In genomic region chr9:61853624-61854261, GRCh38 we compare ENCODE assay signal across 7 cellular contexts.
DNase-seq lines count a peak whose midpoint lies in the region; ATAC-seq lines count a peak whose summit lies in the region.
"Not testable (repeated sequence)": the region's sequence is repeated elsewhere in the genome, so short reads cannot be mapped to it uniquely, and the experiment has no call there.

No MANE protein-coding gene starts in this region.

- H3K36me3 Mint-ChIP-seq in T-cell; effector memory CD8-positive, alpha-beta T cell (ENCODE audit: insufficient read depth); natural killer cell treated with Interleukin-12 subunit alpha and Interleukin-12 subunit beta and Interleukin-15 and Interleukin-18, amount 100 ng/mL, for 72 hours: not testable (repeated sequence)

- peak; percentile 32 to 85 (median 74) for DNase-seq in T-cell
- DNase-seq in activated T-cell treated with anti-CD3 and anti-CD28 coated beads for 48 hours (ENCODE audit: low read depth): peak; percentile 87
- DNase-seq in effector memory CD8-positive, alpha-beta T cell: peak; percentile 63 to 87 (median 65)
- peak; percentile 93 for DNase-seq in natural killer cell treated with Interleukin-12 subunit alpha and Interleukin-12 subunit beta and Interleukin-15 and Interleukin-18, amount 100 ng/mL, for 72 hours (ENCODE audit: low spot score)
- peak; percentile 84 for DNase-seq in stimulated activated CD8-positive, alpha-beta memory T cell treated with anti-CD3 and anti-CD28 coated beads, Interleukin-12 subunit alpha, Interleukin-12 subunit beta, amount 100 ng/mL, for 1 hour (ENCODE audit: low read depth)

- not testable (repeated sequence) for H3K4me3 Mint-ChIP-seq in T-cell; effector memory CD8-positive, alpha-beta T cell; natural killer cell treated with Interleukin-12 subunit alpha and Interleukin-12 subunit beta and Interleukin-15 and Interleukin-18, amount 100 ng/mL, for 72 hours

- CTCF ChIA-PET in T-cell (lab: Charles Lee): not testable (repeated sequence)

- ATAC-seq in GM19455 (IDR thresholded peaks at IDR 0.05; ENCODE audit: unreplicated experiment) (peak; percentile 86), HG03039 (IDR thresholded peaks at IDR 0.05; ENCODE audit: unreplicated experiment) (peak; percentile 81), T-cell (replicated peaks in 1 of 4) (peak; percentile 71 to 76 (median 74))
- ATAC-seq in effector memory CD8-positive, alpha-beta T cell (replicated peaks): peak; percentile 72
- peak; percentile 80 to 85 for ATAC-seq in natural killer cell treated with Interleukin-12 subunit alpha and Interleukin-12 subunit beta and Interleukin-15 and Interleukin-18, amount 100 ng/mL, for 72 hours

- H3K4me1 Mint-ChIP-seq in T-cell; effector memory CD8-positive, alpha-beta T cell (ENCODE audit: low read depth in 2 of 2); natural killer cell treated with Interleukin-12 subunit alpha and Interleukin-12 subunit beta and Interleukin-15 and Interleukin-18, amount 100 ng/mL, for 72 hours (ENCODE audit: low read depth in 2 of 2): not testable (repeated sequence)

- H3K9me3 Mint-ChIP-seq in T-cell; effector memory CD8-positive, alpha-beta T cell; natural killer cell treated with Interleukin-12 subunit alpha and Interleukin-12 subunit beta and Interleukin-15 and Interleukin-18, amount 100 ng/mL, for 72 hours: not testable (repeated sequence)

- POLR2A ChIA-PET in T-cell (lab: Charles Lee): not testable (repeated sequence)

- not testable (repeated sequence) for H3K27ac Mint-ChIP-seq in T-cell; effector memory CD8-positive, alpha-beta T cell; natural killer cell treated with Interleukin-12 subunit alpha and Interleukin-12 subunit beta and Interleukin-15 and Interleukin-18, amount 100 ng/mL, for 72 hours

- not testable (repeated sequence) for H3K27me3 Mint-ChIP-seq in T-cell; effector memory CD8-positive, alpha-beta T cell; natural killer cell treated with Interleukin-12 subunit alpha and Interleukin-12 subunit beta and Interleukin-15 and Interleukin-18, amount 100 ng/mL, for 72 hours

Comparison
In these comparisons a context has a peak if more than half of its experiments do, and no peak if none do; other contexts are left out.
1. Peak in every context shown above with its lines: DNase-seq and ATAC-seq.